32 cellular contexts compared by ENCODE assay signal in genomic region chr10:110694263-110694662, GRCh38. TPM values are rescaled to one million over a fixed set of nuclear protein-coding genes. Genes with fewer than 3 reads are reported as not detected.
"Had no signal": no experiment of that assay in that cellular context is flagged by ENCODE, and none has a peak within 500 bp of the region (broad histone marks: within the 10 kb centered on the region; RNA-seq: fewer than 3 reads in every experiment).

No MANE protein-coding gene starts in this region.

- H3K27me3 ChIP-seq: adrenal gland, body of pancreas, colonic mucosa, gastroesophageal sphincter had no signal

- H3K4me1 ChIP-seq: adrenal gland, body of pancreas, colonic mucosa, esophagus squamous epithelium, gastroesophageal sphincter had no signal

- H3K36me3 ChIP-seq: adrenal gland, colonic mucosa, esophagus squamous epithelium, gastroesophageal sphincter, WERI-Rb-1 had no signal

- H3K4me3 ChIP-seq: adrenal gland, body of pancreas, colonic mucosa, esophagus squamous epithelium, gastroesophageal sphincter had no signal

- H3K27ac ChIP-seq: adrenal gland, body of pancreas, colonic mucosa, epithelial cell of prostate, esophagus squamous epithelium, gastroesophageal sphincter, WERI-Rb-1 had no signal

- DNase-seq: activated B cell treated with CpG ODN at 0.5 μM for 24 hours; activated CD4-positive, alpha-beta memory T cell treated with anti-CD3 and anti-CD28 coated beads for 36 hours; activated CD4-positive, alpha-beta T cell treated with anti-CD3 and anti-CD28 coated beads for 36 hours; activated CD4-positive, alpha-beta T cell treated with anti-CD3 and anti-CD28 coated beads, Interleukin-2, amount 10 ng/mL, durations not matched to agents 24 days and 14 days; activated CD8-positive, alpha-beta memory T cell treated with anti-CD3 and anti-CD28 coated beads, Interleukin-2, amount 10 ng/mL, durations not matched to agents 7 days and 5 days; activated CD8-positive, alpha-beta memory T cell treated with anti-CD3 and anti-CD28 coated beads, Interleukin-2, amount 50 U/mL, for 4 hours; activated CD8-positive, alpha-beta T cell treated with anti-CD3 and anti-CD28 coated beads, Interleukin-2, amount 10 ng/mL, durations not matched to agents 7 days and 5 days; activated effector memory CD4-positive, alpha-beta T cell treated with anti-CD3 and anti-CD28 coated beads, Interleukin-2, amount 50 U/mL, for 16 hours; activated naive CD4-positive, alpha-beta T cell treated with anti-CD3 and anti-CD28 coated beads for 36 hours; activated naive CD8-positive, alpha-beta T cell treated with anti-CD3 and anti-CD28 coated beads for 36 hours; activated naive CD8-positive, alpha-beta T cell treated with anti-CD3 and anti-CD28 coated beads, Interleukin-2, amount 50 U/mL, for 24 hours; activated T-cell treated with anti-CD3 and anti-CD28 coated beads, Interleukin-2, amount 50 U/mL, for 1 hour; activated T-cell treated with anti-CD3 and anti-CD28 coated beads, Interleukin-2, amount 50 U/mL, for 48 hours; adrenal gland; amygdala; aorta; body of pancreas; central memory CD4-positive, alpha-beta T cell; cerebellar nuclear complex; colonic mucosa; effector CD8-positive, alpha-beta T cell; esophagus squamous epithelium; foreskin melanocyte; T-helper 1 cell; T-helper 17 cell; T1000; WERI-Rb-1 had no signal

- ATAC-seq: activated CD4-positive, alpha-beta T cell treated with anti-CD3 and anti-CD28 coated beads for 36 hours; activated CD4-positive, CD25-positive, alpha-beta regulatory T cell treated with anti-CD3 and anti-CD28 coated beads, Interleukin-2, amount 50 U/mL, for 24 hours; activated CD8-positive, alpha-beta memory T cell treated with anti-CD3 and anti-CD28 coated beads, Interleukin-2, amount 10 ng/mL, durations not matched to agents 7 days and 5 days; activated CD8-positive, alpha-beta T cell treated with anti-CD3 and anti-CD28 coated beads, Interleukin-2, amount 10 ng/mL, durations not matched to agents 7 days and 5 days; activated naive CD8-positive, alpha-beta T cell treated with anti-CD3 and anti-CD28 coated beads, Interleukin-2, amount 50 U/mL, for 24 hours; body of pancreas; gastroesophageal sphincter; T-helper 17 cell had no signal

- H3K9me3 ChIP-seq: body of pancreas, colonic mucosa, gastroesophageal sphincter had no signal

RNA-seq across cellular contexts. Expression of gene RBM20, which starts 50.1 kb away (rescaled TPM):
- total RNA-seq: activated CD4-positive, alpha-beta memory T cell treated with anti-CD3 and anti-CD28 coated beads for 36 hours; activated T-helper 1 cell treated with anti-CD3 and anti-CD28 coated beads, Interleukin-12 subunit alpha, Interleukin-12 subunit beta, Interleukin-2, Interleukin-4 antibody, amounts not matched to agents 30 ng/mL and 10 ng/mL and 1 ng/mL, durations not matched to agents 14 hours and 24 hours and 36 hours; endothelial cell of umbilical vein; T-helper 17 cell had no signal
